In genomic region chr10:24383681-24384106, GRCh38 we compare ENCODE assay signal across 8 cellular contexts.
DNase-seq lines count a peak whose midpoint lies in the region; ATAC-seq and TF ChIP-seq lines count a peak whose summit lies in the region.

No MANE protein-coding gene starts in this region.

- no peaks in the 10 kb centered on the region for H3K27me3 ChIP-seq in BLaER1
- H3K27me3 ChIP-seq in CD4-positive, alpha-beta T cell (ENCODE audit: control insufficient read depth, insufficient read depth, low read length): no peaks in the 10 kb centered on the region

- no peaks in the 10 kb centered on the region for H3K9me3 ChIP-seq in BLaER1
- no peaks in the 10 kb centered on the region for H3K9me3 ChIP-seq in CD4-positive, alpha-beta T cell (ENCODE audit: control insufficient read depth, low read length)

- ATAC-seq in GM18505 (IDR thresholded peaks at IDR 0.05; ENCODE audit: unreplicated experiment) (peak; percentile 92), HG02763 (IDR thresholded peaks at IDR 0.05; ENCODE audit: unreplicated experiment) (peak; percentile 90), Right ventricle myocardium superior (ENCODE audit: poor library complexity) (peak; percentile 92)
- peak; percentile 50 to 73 for ATAC-seq in activated T-cell treated with anti-CD3 and anti-CD28 coated beads, Interleukin-2, amount 50 U/mL, for 4 hours
- no peak for ATAC-seq in CD4-positive, alpha-beta T cell (ENCODE audit: poor library complexity)

- H3K4me2 ChIP-seq in BLaER1: peak overlapping the region; percentile 56

- H3K4me1 ChIP-seq in BLaER1: peaks cover 42% of the 10 kb centered on the region

- DNase-seq in NB4 (ENCODE audit: low read depth) (peak; percentile 85), Right ventricle myocardium superior (peak; percentile 85), putamen (ENCODE audit: low spot score) (peak; percentile 24)
- no peak for DNase-seq in activated T-cell treated with anti-CD3 and anti-CD28 coated beads, Interleukin-2, amount 50 U/mL, for 4 hours
- no peak for DNase-seq in CD4-positive, alpha-beta T cell

- H4K20me1 ChIP-seq in BLaER1: no peaks in the 10 kb centered on the region

- POLR2A ChIA-PET in CD4-positive, alpha-beta T cell (lab: Charles Lee): no interaction called here

- H3K4me1 Mint-ChIP-seq in activated T-cell treated with anti-CD3 and anti-CD28 coated beads, Interleukin-2, amount 50 U/mL, for 4 hours (ENCODE audit: low read depth): peaks cover 5% of the 10 kb centered on the region
- H3K4me1 Mint-ChIP-seq in CD4-positive, alpha-beta T cell (ENCODE audit: low read depth): no peaks in the 10 kb centered on the region

- CTCF ChIA-PET in CD4-positive, alpha-beta T cell (lab: Charles Lee): no interaction called here

- no peak overlapping the region for H3K27ac Mint-ChIP-seq in CD4-positive, alpha-beta T cell

- no peak overlapping the region for H3K4me3 Mint-ChIP-seq in activated T-cell treated with anti-CD3 and anti-CD28 coated beads, Interleukin-2, amount 50 U/mL, for 4 hours
- no peak overlapping the region for H3K4me3 Mint-ChIP-seq in CD4-positive, alpha-beta T cell

- peak; percentile 42 for TF ChIP-seq CTCF in NB4 (IDR thresholded peaks at IDR 0.05; ENCODE audit: low read depth, low read length)
- TF ChIP-seq CTCF in CD4-positive, alpha-beta T cell (IDR thresholded peaks at IDR 0.05): no peak

- peak; percentile 27 for TF ChIP-seq POLR2A in GM18505 (IDR thresholded peaks at IDR 0.05; ENCODE audit: borderline replicate concordance, extremely low read depth, insufficient read depth, insufficient read length)
- no peak for TF ChIP-seq POLR2A in NB4 (IDR thresholded peaks at IDR 0.05; ENCODE audit: extremely low read depth, insufficient read length)

- intact Hi-C loops in Right ventricle myocardium superior (cut with DNase I): loop anchor here (10.0 kb wide), 1 partner anchor 81 kb away; no protein-coding TSS in a partner anchor
- intact Hi-C loops in CD4-positive, alpha-beta T cell (cut with DNase I, micrococcal nuclease): no loop called here

- no peaks in the 10 kb centered on the region for H3K36me3 Mint-ChIP-seq in activated T-cell treated with anti-CD3 and anti-CD28 coated beads, Interleukin-2, amount 50 U/mL, for 4 hours (ENCODE audit: insufficient read depth)
- no peaks in the 10 kb centered on the region for H3K36me3 Mint-ChIP-seq in CD4-positive, alpha-beta T cell (ENCODE audit: low read depth)

- H3K36me3 ChIP-seq in BLaER1: 0 out of 2 replicates have a peak, but pooled peaks cover 6% of the 10 kb centered on the region

- no peak overlapping the region for H3K9ac ChIP-seq in BLaER1

- peak overlapping the region; percentile 68 for H3K27ac ChIP-seq in BLaER1
- no peak overlapping the region for H3K27ac ChIP-seq in CD4-positive, alpha-beta T cell (ENCODE audit: low read depth, low read length)

- H3K9me3 Mint-ChIP-seq in activated T-cell treated with anti-CD3 and anti-CD28 coated beads, Interleukin-2, amount 50 U/mL, for 4 hours: no peaks in the 10 kb centered on the region
- H3K9me3 Mint-ChIP-seq in CD4-positive, alpha-beta T cell: no peaks in the 10 kb centered on the region

- H3K27me3 Mint-ChIP-seq in activated T-cell treated with anti-CD3 and anti-CD28 coated beads, Interleukin-2, amount 50 U/mL, for 4 hours (ENCODE audit: low read depth): peaks cover 24% of the 10 kb centered on the region
- peaks cover 30% of the 10 kb centered on the region for H3K27me3 Mint-ChIP-seq in CD4-positive, alpha-beta T cell

- H3K4me3 ChIP-seq in BLaER1: no peak overlapping the region
- H3K4me3 ChIP-seq in NB4 (ENCODE audit: low read depth, low read length): no peak overlapping the region

Comparison
In these comparisons a context has a peak if more than half of its experiments do, and no peak if none do; other contexts are left out.
1. DNase-seq: peak in NB4 (single experiment), Right ventricle myocardium superior (single experiment) and putamen (single experiment); none in activated T-cell treated with anti-CD3 and anti-CD28 coated beads, Interleukin-2, amount 50 U/mL, for 4 hours (single experiment) and CD4-positive, alpha-beta T cell (0 of 10).